Comparison of ENCODE assay signal across 13 cellular contexts in the genomic region with DNA sequence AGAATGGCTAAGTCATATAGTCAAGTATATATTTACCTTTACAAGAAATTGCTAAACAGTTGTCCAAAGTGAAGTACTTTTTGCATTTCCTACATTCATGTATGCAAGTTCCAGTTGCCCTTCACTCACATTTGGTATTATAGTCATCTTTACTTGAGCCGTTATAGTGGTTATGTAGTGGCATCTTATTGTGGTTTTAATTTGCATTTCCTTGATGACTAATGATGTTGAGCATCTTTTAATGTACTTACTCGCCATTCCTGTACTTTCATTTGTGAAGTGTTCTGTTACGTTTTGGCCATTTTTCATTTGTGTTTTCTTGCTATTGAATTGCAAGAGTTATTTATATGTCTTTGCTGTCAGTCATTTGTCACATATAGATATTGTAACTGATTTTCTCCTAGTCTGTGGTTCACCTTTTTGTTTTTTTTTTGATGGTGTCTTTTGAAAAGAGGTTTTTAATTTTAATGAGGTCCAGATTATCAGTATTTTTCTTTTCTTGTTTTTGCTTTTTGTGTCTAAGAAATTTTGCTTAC. TPM values are rescaled to one million over a fixed set of nuclear protein-coding genes. Genes with fewer than 3 reads are reported as not detected.
DNase-seq lines count a peak whose midpoint lies in the region; ATAC-seq and TF ChIP-seq lines count a peak whose summit lies in the region.
"Had no signal": no experiment of that assay in that cellular context is flagged by ENCODE, and none has a peak within 500 bp of the region (broad histone marks: within the 10 kb centered on the region; RNA-seq: fewer than 3 reads in every experiment).

No MANE protein-coding gene starts in this region.

- peak overlapping the region; percentile 75 for H3K4me3 Mint-ChIP-seq in natural killer cell treated with Interleukin-12 subunit alpha and Interleukin-12 subunit beta and Interleukin-15 and Interleukin-18, amount 100 ng/mL, for 72 hours

- H3K27ac ChIP-seq in MM.1S (ENCODE audit: low read length): no peak overlapping the region
- H3K27ac ChIP-seq: transverse colon had no signal

- H3K36me3 ChIP-seq in MM.1S (replicated peaks; ENCODE audit: insufficient read depth, low read length) (no peaks in the 10 kb centered on the region), adipocyte (ENCODE audit: control insufficient read depth, insufficient read depth, low read length, severe bottlenecking) (no peaks in the 10 kb centered on the region)
- H3K36me3 ChIP-seq: transverse colon had no signal

- ATAC-seq in activated CD4-positive, CD25-positive, alpha-beta regulatory T cell treated with anti-CD3 and anti-CD28 coated beads, Interleukin-2, amount 50 U/mL, for 24 hours: peak; percentile 64 to 78
- peak; percentile 72 to 93 for ATAC-seq in natural killer cell treated with Interleukin-12 subunit alpha and Interleukin-12 subunit beta and Interleukin-15 and Interleukin-18, amount 100 ng/mL, for 72 hours
- ATAC-seq in GM19452 (IDR thresholded peaks at IDR 0.05; ENCODE audit: unreplicated experiment) (no peak), HG03521 (IDR thresholded peaks at IDR 0.05; ENCODE audit: unreplicated experiment) (no peak), HG03175 (IDR thresholded peaks at IDR 0.05; ENCODE audit: unreplicated experiment) (no peak)

- no peak overlapping the region for H2AFZ ChIP-seq in MM.1S (ENCODE audit: low read length)

- peak overlapping the region; percentile 11; the same call in 1 of the 2 replicates for H3K4me2 ChIP-seq in MM.1S (ENCODE audit: low read depth, low read length)

- peaks cover under 1% of the 10 kb centered on the region for H3K36me3 Mint-ChIP-seq in natural killer cell treated with Interleukin-12 subunit alpha and Interleukin-12 subunit beta and Interleukin-15 and Interleukin-18, amount 100 ng/mL, for 72 hours

- peaks cover 47% of the 10 kb centered on the region for H3K79me2 ChIP-seq in MM.1S (ENCODE audit: low read length)

- H3K4me3 ChIP-seq in MM.1S (ENCODE audit: low read length) (no peak overlapping the region), adipocyte (ENCODE audit: low read length) (no peak overlapping the region)
- H3K4me3 ChIP-seq: transverse colon had no signal

- H3K27me3 ChIP-seq in MM.1S (replicated peaks; ENCODE audit: insufficient read depth, low read length) (no peaks in the 10 kb centered on the region), adipocyte (replicated peaks; ENCODE audit: control insufficient read depth, insufficient read depth, low read length) (no peaks in the 10 kb centered on the region)
- H3K27me3 ChIP-seq: transverse colon had no signal

- H3K9me3 ChIP-seq in MM.1S (replicated peaks; ENCODE audit: insufficient read depth, low read length) (no peaks in the 10 kb centered on the region), adipocyte (ENCODE audit: control insufficient read depth, low read length) (no peaks in the 10 kb centered on the region)
- H3K9me3 ChIP-seq: transverse colon had no signal

- H4K20me1 ChIP-seq in MM.1S (ENCODE audit: insufficient read depth, low read length): no peaks in the 10 kb centered on the region

- H3K27ac Mint-ChIP-seq in natural killer cell treated with Interleukin-12 subunit alpha and Interleukin-12 subunit beta and Interleukin-15 and Interleukin-18, amount 100 ng/mL, for 72 hours: peak overlapping the region; percentile 65 to 71
- H3K27ac Mint-ChIP-seq: IgD-negative memory B cell had no signal

- H3K9me2 ChIP-seq in MM.1S (replicated peaks; ENCODE audit: insufficient read depth, low read length): no peaks in the 10 kb centered on the region

- peaks cover 24 to 30% of the 10 kb centered on the region in 2 donors for H3K4me1 Mint-ChIP-seq in natural killer cell treated with Interleukin-12 subunit alpha and Interleukin-12 subunit beta and Interleukin-15 and Interleukin-18, amount 100 ng/mL, for 72 hours (ENCODE audit: low read depth in 2 of 2)

- no peak overlapping the region for H3K9ac ChIP-seq in MM.1S (ENCODE audit: low read length)
- H3K9ac ChIP-seq in adipocyte (ENCODE audit: low read length): no peak overlapping the region

- no peaks in the 10 kb centered on the region for H3K27me3 Mint-ChIP-seq in natural killer cell treated with Interleukin-12 subunit alpha and Interleukin-12 subunit beta and Interleukin-15 and Interleukin-18, amount 100 ng/mL, for 72 hours
- H3K27me3 Mint-ChIP-seq: IgD-negative memory B cell had no signal

- H3F3A ChIP-seq in MM.1S (ENCODE audit: insufficient read depth, low read length): no peaks in the 10 kb centered on the region

- TF ChIP-seq CTCF in MM.1S (IDR thresholded peaks at IDR 0.05; ENCODE audit: low read length): no peak

- H3K9me3 Mint-ChIP-seq in natural killer cell treated with Interleukin-12 subunit alpha and Interleukin-12 subunit beta and Interleukin-15 and Interleukin-18, amount 100 ng/mL, for 72 hours: peaks cover under 1% of the 10 kb centered on the region

- no peak for DNase-seq in activated CD4-positive, CD25-positive, alpha-beta regulatory T cell (lab: John Stamatoyannopoulos, UW)
- DNase-seq in MM.1S (peak; percentile 50), adipocyte (ENCODE audit: low read depth) (peak; percentile 38)
- no peak for DNase-seq in natural killer cell treated with Interleukin-12 subunit alpha and Interleukin-12 subunit beta and Interleukin-15 and Interleukin-18, amount 100 ng/mL, for 72 hours (ENCODE audit: low spot score)
- DNase-seq: activated effector memory CD4-positive, alpha-beta T cell treated with anti-CD3 and anti-CD28 coated beads, Interleukin-2, amount 50 U/mL, for 16 hours; NCI-H526; stimulated activated CD4-positive, alpha-beta T cell treated with anti-CD3 and anti-CD28 coated beads, Interleukin-4, amount 100 ng/mL, for 4 hours; transverse colon had no signal

- H3K4me1 ChIP-seq in MM.1S (ENCODE audit: low read length) (peaks cover 8% of the 10 kb centered on the region), adipocyte (ENCODE audit: control insufficient read depth, insufficient read depth, low read length) (peaks cover 9% of the 10 kb centered on the region)

RNA-seq across cellular contexts. Expression of a gene that starts 27.6 kb away (rescaled TPM):
- total RNA-seq in natural killer cell treated with Interleukin-12 subunit alpha and Interleukin-12 subunit beta and Interleukin-15 and Interleukin-18, amount 100 ng/mL, for 72 hours: 10 to 100 TPM; 17.8 to 21.0 TPM

RNA-seq across cellular contexts. Expression of a gene that starts 27.8 kb away (rescaled TPM):
- under 1 TPM; 0.36 to 0.45 TPM for total RNA-seq in natural killer cell treated with Interleukin-12 subunit alpha and Interleukin-12 subunit beta and Interleukin-15 and Interleukin-18, amount 100 ng/mL, for 72 hours

Comparison
In these comparisons a context has a peak if more than half of its experiments do, and no peak if none do; other contexts are left out.
1. ATAC-seq: peak in activated CD4-positive, CD25-positive, alpha-beta regulatory T cell treated with anti-CD3 and anti-CD28 coated beads, Interleukin-2, amount 50 U/mL, for 24 hours (2 of 2) and natural killer cell treated with Interleukin-12 subunit alpha and Interleukin-12 subunit beta and Interleukin-15 and Interleukin-18, amount 100 ng/mL, for 72 hours (2 of 2); none in GM19452 (single experiment), HG03521 (single experiment) and HG03175 (single experiment).
2. DNase-seq: peak in MM.1S (single experiment) and adipocyte (single experiment); none in activated CD4-positive, CD25-positive, alpha-beta regulatory T cell (0 of 4) and natural killer cell treated with Interleukin-12 subunit alpha and Interleukin-12 subunit beta and Interleukin-15 and Interleukin-18, amount 100 ng/mL, for 72 hours (single experiment).